In the genomic region with DNA sequence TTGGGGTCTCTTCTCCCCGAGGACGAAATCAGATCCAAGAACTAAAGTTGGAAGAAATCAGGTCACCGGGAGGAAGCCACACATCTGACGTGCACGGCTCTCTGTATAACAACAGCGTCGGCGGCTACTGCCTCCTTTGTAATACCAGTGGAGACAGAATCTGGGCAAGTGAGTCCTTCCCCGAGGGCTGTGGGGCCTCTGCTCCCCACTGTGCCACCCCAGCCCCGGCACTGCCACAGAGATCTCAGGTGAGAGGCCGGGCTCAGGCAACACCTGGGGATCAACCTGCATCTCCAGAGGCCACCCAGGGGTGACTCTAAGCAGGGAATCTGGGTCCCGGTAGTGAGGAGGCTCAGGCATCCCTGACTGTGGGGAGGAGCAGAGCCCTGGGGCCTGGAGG, we compare ENCODE assay signal across 1 cellular context.
TF ChIP-seq lines count a peak whose summit lies in the region.

No MANE protein-coding gene starts in this region.

TF ChIP-seq in WTC11, 78 proteins besides CTCF, POLR2A, EP300 and RAD21 (continued from another document):
- TF ChIP-seq, protein P1, sequence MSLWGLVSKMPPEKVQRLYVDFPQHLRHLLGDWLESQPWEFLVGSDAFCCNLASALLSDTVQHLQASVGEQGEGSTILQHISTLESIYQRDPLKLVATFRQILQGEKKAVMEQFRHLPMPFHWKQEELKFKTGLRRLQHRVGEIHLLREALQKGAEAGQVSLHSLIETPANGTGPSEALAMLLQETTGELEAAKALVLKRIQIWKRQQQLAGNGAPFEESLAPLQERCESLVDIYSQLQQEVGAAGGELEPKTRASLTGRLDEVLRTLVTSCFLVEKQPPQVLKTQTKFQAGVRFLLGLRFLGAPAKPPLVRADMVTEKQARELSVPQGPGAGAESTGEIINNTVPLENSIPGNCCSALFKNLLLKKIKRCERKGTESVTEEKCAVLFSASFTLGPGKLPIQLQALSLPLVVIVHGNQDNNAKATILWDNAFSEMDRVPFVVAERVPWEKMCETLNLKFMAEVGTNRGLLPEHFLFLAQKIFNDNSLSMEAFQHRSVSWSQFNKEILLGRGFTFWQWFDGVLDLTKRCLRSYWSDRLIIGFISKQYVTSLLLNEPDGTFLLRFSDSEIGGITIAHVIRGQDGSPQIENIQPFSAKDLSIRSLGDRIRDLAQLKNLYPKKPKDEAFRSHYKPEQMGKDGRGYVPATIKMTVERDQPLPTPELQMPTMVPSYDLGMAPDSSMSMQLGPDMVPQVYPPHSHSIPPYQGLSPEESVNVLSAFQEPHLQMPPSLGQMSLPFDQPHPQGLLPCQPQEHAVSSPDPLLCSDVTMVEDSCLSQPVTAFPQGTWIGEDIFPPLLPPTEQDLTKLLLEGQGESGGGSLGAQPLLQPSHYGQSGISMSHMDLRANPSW (CRISPR knock-in tag; conservative IDR thresholded peaks at IDR 0.05; ENCODE audit: low read depth): no peak
- TF ChIP-seq, protein P2, sequence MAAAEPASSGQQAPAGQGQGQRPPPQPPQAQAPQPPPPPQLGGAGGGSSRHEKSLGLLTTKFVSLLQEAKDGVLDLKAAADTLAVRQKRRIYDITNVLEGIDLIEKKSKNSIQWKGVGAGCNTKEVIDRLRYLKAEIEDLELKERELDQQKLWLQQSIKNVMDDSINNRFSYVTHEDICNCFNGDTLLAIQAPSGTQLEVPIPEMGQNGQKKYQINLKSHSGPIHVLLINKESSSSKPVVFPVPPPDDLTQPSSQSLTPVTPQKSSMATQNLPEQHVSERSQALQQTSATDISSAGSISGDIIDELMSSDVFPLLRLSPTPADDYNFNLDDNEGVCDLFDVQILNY (CRISPR knock-in tag; IDR thresholded peaks at IDR 0.05): no peak
- TF ChIP-seq NR1H2 (CRISPR knock-in tag; IDR thresholded peaks at IDR 0.05) (no peak), ZNF317 (CRISPR knock-in tag; IDR thresholded peaks at IDR 0.05; ENCODE audit: borderline replicate concordance, low read depth) (no peak), RORB (CRISPR knock-in tag; IDR thresholded peaks at IDR 0.05) (no peak), ZNF423 (CRISPR knock-in tag; IDR thresholded peaks at IDR 0.05) (no peak), ETV6 (CRISPR knock-in tag; IDR thresholded peaks at IDR 0.05) (no peak), ZBTB21 (CRISPR knock-in tag; IDR thresholded peaks at IDR 0.05; ENCODE audit: borderline replicate concordance) (no peak), RELA (CRISPR knock-in tag; IDR thresholded peaks at IDR 0.05; ENCODE audit: borderline replicate concordance) (no peak), MYBL2 (CRISPR knock-in tag; IDR thresholded peaks at IDR 0.05) (no peak), CBFB (CRISPR knock-in tag; IDR thresholded peaks at IDR 0.05; ENCODE audit: low read depth) (no peak), ZNF232 (CRISPR knock-in tag; IDR thresholded peaks at IDR 0.05) (no peak), NFE2L1 (CRISPR knock-in tag; IDR thresholded peaks at IDR 0.05) (no peak)
- TF ChIP-seq, protein P3, sequence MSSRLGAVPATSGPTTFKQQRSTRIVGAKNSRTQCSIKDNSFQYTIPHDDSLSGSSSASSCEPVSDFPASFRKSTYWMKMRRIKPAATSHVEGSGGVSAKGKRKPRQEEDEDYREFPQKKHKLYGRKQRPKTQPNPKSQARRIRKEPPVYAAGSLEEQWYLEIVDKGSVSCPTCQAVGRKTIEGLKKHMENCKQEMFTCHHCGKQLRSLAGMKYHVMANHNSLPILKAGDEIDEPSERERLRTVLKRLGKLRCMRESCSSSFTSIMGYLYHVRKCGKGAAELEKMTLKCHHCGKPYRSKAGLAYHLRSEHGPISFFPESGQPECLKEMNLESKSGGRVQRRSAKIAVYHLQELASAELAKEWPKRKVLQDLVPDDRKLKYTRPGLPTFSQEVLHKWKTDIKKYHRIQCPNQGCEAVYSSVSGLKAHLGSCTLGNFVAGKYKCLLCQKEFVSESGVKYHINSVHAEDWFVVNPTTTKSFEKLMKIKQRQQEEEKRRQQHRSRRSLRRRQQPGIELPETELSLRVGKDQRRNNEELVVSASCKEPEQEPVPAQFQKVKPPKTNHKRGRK (CRISPR knock-in tag; IDR thresholded peaks at IDR 0.05; ENCODE audit: borderline replicate concordance): no peak
- TF ChIP-seq, protein P4, sequence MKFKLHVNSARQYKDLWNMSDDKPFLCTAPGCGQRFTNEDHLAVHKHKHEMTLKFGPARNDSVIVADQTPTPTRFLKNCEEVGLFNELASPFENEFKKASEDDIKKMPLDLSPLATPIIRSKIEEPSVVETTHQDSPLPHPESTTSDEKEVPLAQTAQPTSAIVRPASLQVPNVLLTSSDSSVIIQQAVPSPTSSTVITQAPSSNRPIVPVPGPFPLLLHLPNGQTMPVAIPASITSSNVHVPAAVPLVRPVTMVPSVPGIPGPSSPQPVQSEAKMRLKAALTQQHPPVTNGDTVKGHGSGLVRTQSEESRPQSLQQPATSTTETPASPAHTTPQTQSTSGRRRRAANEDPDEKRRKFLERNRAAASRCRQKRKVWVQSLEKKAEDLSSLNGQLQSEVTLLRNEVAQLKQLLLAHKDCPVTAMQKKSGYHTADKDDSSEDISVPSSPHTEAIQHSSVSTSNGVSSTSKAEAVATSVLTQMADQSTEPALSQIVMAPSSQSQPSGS (CRISPR knock-in tag; IDR thresholded peaks at IDR 0.05; ENCODE audit: borderline replicate concordance, low read depth): no peak
- TF ChIP-seq, protein P5, sequence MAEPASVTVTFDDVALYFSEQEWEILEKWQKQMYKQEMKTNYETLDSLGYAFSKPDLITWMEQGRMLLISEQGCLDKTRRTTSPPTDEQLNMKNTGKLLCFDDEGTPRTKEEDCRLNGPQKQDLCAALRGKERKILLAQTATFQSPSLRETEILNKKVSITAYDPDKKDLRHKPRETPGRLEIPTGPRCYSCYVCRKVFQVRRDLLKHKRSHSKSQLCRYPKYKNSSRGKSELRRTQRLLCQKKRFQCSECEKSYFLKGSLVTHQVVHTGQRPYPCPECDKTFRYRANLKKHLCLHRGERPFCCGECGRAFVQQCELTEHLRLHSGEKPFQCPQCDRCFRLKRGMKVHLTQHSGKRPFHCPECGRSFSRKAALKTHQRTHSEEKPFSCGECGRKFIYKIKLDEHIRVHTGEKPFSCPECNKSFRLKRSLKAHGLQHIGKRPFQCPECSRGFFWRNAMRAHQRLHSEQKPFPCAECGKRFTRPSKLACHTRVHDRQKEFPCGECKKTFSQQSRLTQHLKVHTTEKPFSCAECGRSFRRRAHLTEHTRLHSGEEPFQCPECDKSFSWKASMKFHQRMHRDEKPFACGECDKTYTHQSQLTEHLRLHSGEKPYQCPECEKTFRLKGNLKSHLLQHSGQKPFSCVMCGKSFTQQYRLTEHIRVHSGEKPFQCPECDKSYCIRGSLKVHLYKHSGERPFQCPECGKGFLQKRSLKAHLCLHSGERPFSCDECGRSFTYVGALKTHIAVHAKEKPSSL (CRISPR knock-in tag; conservative IDR thresholded peaks at IDR 0.05): no peak
- TF ChIP-seq, protein P6, sequence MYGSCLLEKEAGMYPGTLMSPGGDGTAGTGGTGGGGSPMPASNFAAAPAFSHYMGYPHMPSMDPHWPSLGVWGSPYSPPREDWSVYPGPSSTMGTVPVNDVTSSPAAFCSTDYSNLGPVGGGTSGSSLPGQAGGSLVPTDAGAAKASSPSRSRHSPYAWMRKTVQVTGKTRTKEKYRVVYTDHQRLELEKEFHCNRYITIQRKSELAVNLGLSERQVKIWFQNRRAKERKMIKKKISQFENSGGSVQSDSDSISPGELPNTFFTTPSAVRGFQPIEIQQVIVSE (CRISPR knock-in tag; IDR thresholded peaks at IDR 0.05; ENCODE audit: borderline replicate concordance): no peak
- TF ChIP-seq, protein P7, sequence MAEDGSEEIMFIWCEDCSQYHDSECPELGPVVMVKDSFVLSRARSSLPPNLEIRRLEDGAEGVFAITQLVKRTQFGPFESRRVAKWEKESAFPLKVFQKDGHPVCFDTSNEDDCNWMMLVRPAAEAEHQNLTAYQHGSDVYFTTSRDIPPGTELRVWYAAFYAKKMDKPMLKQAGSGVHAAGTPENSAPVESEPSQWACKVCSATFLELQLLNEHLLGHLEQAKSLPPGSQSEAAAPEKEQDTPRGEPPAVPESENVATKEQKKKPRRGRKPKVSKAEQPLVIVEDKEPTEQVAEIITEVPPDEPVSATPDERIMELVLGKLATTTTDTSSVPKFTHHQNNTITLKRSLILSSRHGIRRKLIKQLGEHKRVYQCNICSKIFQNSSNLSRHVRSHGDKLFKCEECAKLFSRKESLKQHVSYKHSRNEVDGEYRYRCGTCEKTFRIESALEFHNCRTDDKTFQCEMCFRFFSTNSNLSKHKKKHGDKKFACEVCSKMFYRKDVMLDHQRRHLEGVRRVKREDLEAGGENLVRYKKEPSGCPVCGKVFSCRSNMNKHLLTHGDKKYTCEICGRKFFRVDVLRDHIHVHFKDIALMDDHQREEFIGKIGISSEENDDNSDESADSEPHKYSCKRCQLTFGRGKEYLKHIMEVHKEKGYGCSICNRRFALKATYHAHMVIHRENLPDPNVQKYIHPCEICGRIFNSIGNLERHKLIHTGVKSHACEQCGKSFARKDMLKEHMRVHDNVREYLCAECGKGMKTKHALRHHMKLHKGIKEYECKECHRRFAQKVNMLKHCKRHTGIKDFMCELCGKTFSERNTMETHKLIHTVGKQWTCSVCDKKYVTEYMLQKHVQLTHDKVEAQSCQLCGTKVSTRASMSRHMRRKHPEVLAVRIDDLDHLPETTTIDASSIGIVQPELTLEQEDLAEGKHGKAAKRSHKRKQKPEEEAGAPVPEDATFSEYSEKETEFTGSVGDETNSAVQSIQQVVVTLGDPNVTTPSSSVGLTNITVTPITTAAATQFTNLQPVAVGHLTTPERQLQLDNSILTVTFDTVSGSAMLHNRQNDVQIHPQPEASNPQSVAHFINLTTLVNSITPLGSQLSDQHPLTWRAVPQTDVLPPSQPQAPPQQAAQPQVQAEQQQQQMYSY (CRISPR knock-in tag; IDR thresholded peaks at IDR 0.05): no peak
- TF ChIP-seq, protein P8, sequence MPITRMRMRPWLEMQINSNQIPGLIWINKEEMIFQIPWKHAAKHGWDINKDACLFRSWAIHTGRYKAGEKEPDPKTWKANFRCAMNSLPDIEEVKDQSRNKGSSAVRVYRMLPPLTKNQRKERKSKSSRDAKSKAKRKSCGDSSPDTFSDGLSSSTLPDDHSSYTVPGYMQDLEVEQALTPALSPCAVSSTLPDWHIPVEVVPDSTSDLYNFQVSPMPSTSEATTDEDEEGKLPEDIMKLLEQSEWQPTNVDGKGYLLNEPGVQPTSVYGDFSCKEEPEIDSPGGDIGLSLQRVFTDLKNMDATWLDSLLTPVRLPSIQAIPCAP (CRISPR knock-in tag; IDR thresholded peaks at IDR 0.05): no peak
